In genomic region chr9:101333490-101333889, GRCh38 we compare ENCODE assay signal across 23 cellular contexts. TPM values are rescaled to one million over a fixed set of nuclear protein-coding genes. Genes with fewer than 3 reads are reported as not detected.
"Had no signal": no experiment of that assay in that cellular context is flagged by ENCODE, and none has a peak within 500 bp of the region (broad histone marks: within the 10 kb centered on the region; RNA-seq: fewer than 3 reads in every experiment).

No MANE protein-coding gene starts in this region.

- DNase-seq: IMR-90, Karpas-422, KG1, MV-4-11, NCI-H1048, NCI-H1105, NCI-H1417, NCI-H1436 treated with DMSO at 0.1 percent for 48 hours, NCI-H1694, NCI-H187 treated with DMSO at 0.1 percent for 48 hours, NCI-H2081, NCI-H2107, NCI-H2227 treated with DMSO at 0.1 percent for 48 hours, NCI-H446, NCI-H510A, NCI-H524 treated with DMSO at 0.1 percent for 48 hours, NCI-H69, NCI-H774, SHP77, SJCRH30 had no signal

- ATAC-seq: Panc1, SK-N-SH treated with all-trans-retinoic acid at 6 μM for 48 hours had no signal

- H3K36me3 ChIP-seq: SJCRH30 had no signal

- H3K4me3 ChIP-seq: SJCRH30 had no signal

- H3K27me3 ChIP-seq: SJCRH30 had no signal

- H3K4me1 ChIP-seq: SJCRH30 had no signal

- H3K9me3 ChIP-seq: SJCRH30 had no signal

- H3K27ac ChIP-seq: RWPE1, SJCRH30 had no signal

RNA-seq across cellular contexts. Expression of gene BAAT, which starts 51.3 kb away (rescaled TPM):
- total RNA-seq: IMR-90 had no signal
- polyA plus RNA-seq: IMR-90 had no signal
